12 cellular contexts compared by ENCODE assay signal in genomic region chr2:68740184-68740914, GRCh38. TPM values are rescaled to one million over a fixed set of nuclear protein-coding genes. Genes with fewer than 3 reads are reported as not detected.
DNase-seq lines count a peak whose midpoint lies in the region; ATAC-seq and TF ChIP-seq lines count a peak whose summit lies in the region.
"Had no signal": no experiment of that assay in that cellular context is flagged by ENCODE, and none has a peak within 500 bp of the region (broad histone marks: within the 10 kb centered on the region; RNA-seq: fewer than 3 reads in every experiment).

No MANE protein-coding gene starts in this region.

- ATAC-seq in naive B cell (ENCODE audit: low read depth in 2 of 2) (no peak), HG03175 (IDR thresholded peaks at IDR 0.05; ENCODE audit: unreplicated experiment) (no peak)

- no CpG with 5 or more reads among the region's 3 CpGs for WGBS in neuronal stem cell (ENCODE audit: extremely low coverage in 2 of 2, insufficient read length in 2 of 2, insufficient replicate concordance in 1 of 2), 2 donors

- H2AK5ac ChIP-seq in neuronal stem cell (ENCODE audit: low read depth, low read length) = no peak overlapping the region

- no peaks in the 10 kb centered on the region for H3K27me3 Mint-ChIP-seq in CD8-positive, alpha-beta memory T cell
- no peaks in the 10 kb centered on the region for H3K27me3 Mint-ChIP-seq in naive B cell

- H3K9me3 ChIP-seq in CD8-positive, alpha-beta memory T cell (ENCODE audit: low read length) = no peaks in the 10 kb centered on the region
- no peaks in the 10 kb centered on the region for H3K9me3 ChIP-seq in neuronal stem cell (replicated peaks in 1 of 2; ENCODE audit: control insufficient read depth in 2 of 2, insufficient read depth in 1 of 2, low read depth in 1 of 2, low read length in 2 of 2)
- no peaks in the 10 kb centered on the region for H3K9me3 ChIP-seq in SJCRH30 (replicated peaks)
- H3K9me3 ChIP-seq: uterus had no signal

- peak overlapping the region; percentile 13 for H3K27ac ChIP-seq in CD8-positive, alpha-beta memory T cell (ENCODE audit: low read depth, low read length)
- H3K27ac ChIP-seq in brain microvascular endothelial cell (no peak overlapping the region), neuronal stem cell (replicated peaks; ENCODE audit: low read length) (no peak overlapping the region), SJCRH30 (no peak overlapping the region)
- H3K27ac ChIP-seq: uterus had no signal

- no peak for DNase-seq in CD8-positive, alpha-beta memory T cell
- DNase-seq in NB4 (ENCODE audit: low read depth) = peak; percentile 52
- peak; percentile 11 for DNase-seq in brain microvascular endothelial cell
- no peak for DNase-seq in naive B cell
- DNase-seq in GF-D8 (lab: John Stamatoyannopoulos, UW) = no peak
- no peak for DNase-seq in neuronal stem cell (ENCODE audit: low spot score)
- no peak for DNase-seq in SJCRH30
- DNase-seq: activated CD8-positive, alpha-beta memory T cell treated with anti-CD3 and anti-CD28 coated beads for 24 hours; NCI-H146; occipital lobe; uterus had no signal

- no peak overlapping the region for H4K91ac ChIP-seq in neuronal stem cell (ENCODE audit: low read depth, low read length, poor library complexity)

- no peak overlapping the region for H4K8ac ChIP-seq in neuronal stem cell (ENCODE audit: low read depth, low read length)

- peak overlapping the region in 6 of 8 donors; percentile 76 to 100 (median 89) for H3K27ac Mint-ChIP-seq in CD8-positive, alpha-beta memory T cell
- H3K27ac Mint-ChIP-seq in naive B cell = peak overlapping the region in 5 of 6 donors; percentile 8 to 89 (median 77)

- no peak overlapping the region for H3K18ac ChIP-seq in neuronal stem cell (ENCODE audit: low read length)

- H3K79me1 ChIP-seq in neuronal stem cell (ENCODE audit: low read depth, low read length) = no peaks in the 10 kb centered on the region

- H3K23ac ChIP-seq in neuronal stem cell (ENCODE audit: low read depth, low read length, poor library complexity) = no peak overlapping the region

- H3K36me3 Mint-ChIP-seq in CD8-positive, alpha-beta memory T cell = peaks cover 3 to 57% (median 11%) of the 10 kb centered on the region in 3 donors
- H3K36me3 Mint-ChIP-seq in naive B cell = peaks cover 4% of the 10 kb centered on the region in 2 donors

- POLR2A ChIA-PET in CD8-positive, alpha-beta memory T cell (lab: Charles Lee) = interaction anchor here (0.7 to 2.6 kb wide), 5 partner anchors 12 to 168 kb away, joined by 3 to 14 read pairs (median 4); no protein-coding TSS in a partner anchor

- H2BK5ac ChIP-seq in neuronal stem cell (ENCODE audit: low read length) = no peak overlapping the region

- CTCF ChIA-PET in CD8-positive, alpha-beta memory T cell (lab: Charles Lee) = interaction anchor here (0.8 to 8.8 kb wide), 13 partner anchors 10 to 1553 kb away, joined by 3 to 94 read pairs (median 6); partner anchors contain the start of gene SNRPG

- no peak overlapping the region for H2BK120ac ChIP-seq in neuronal stem cell (ENCODE audit: low read depth, low read length)

- no peak overlapping the region for H3K14ac ChIP-seq in neuronal stem cell (ENCODE audit: low read length)

- H3K4ac ChIP-seq in neuronal stem cell (ENCODE audit: low read length) = no peak overlapping the region

- H3K4me3 ChIP-seq in CD8-positive, alpha-beta memory T cell (ENCODE audit: low read length) = peak overlapping the region; percentile 73
- H3K4me3 ChIP-seq in NB4 (ENCODE audit: low read depth, low read length) (no peak overlapping the region), brain microvascular endothelial cell (ENCODE audit: low read depth, low read length) (no peak overlapping the region), neuronal stem cell (ENCODE audit: low read length in 2 of 2) (no peak overlapping the region), SJCRH30 (no peak overlapping the region)
- H3K4me3 ChIP-seq: uterus had no signal

- TF ChIP-seq CTCF in NB4 (IDR thresholded peaks at IDR 0.05; ENCODE audit: low read depth, low read length) (no peak), brain microvascular endothelial cell (IDR thresholded peaks at IDR 0.05; ENCODE audit: low read depth, low read length, missing control alignments) (no peak)

- H3K4me1 ChIP-seq in CD8-positive, alpha-beta memory T cell (ENCODE audit: insufficient read depth, low read length) = peaks cover 80% of the 10 kb centered on the region
- H3K4me1 ChIP-seq in neuronal stem cell (ENCODE audit: control insufficient read depth in 2 of 2, insufficient read depth in 1 of 2, low read depth in 1 of 2, low read length in 2 of 2) (no peaks in the 10 kb centered on the region), SJCRH30 (peaks cover 23% of the 10 kb centered on the region)
- H3K4me1 ChIP-seq: uterus had no signal

- peaks cover 8% of the 10 kb centered on the region for H3K36me3 ChIP-seq in CD8-positive, alpha-beta memory T cell (ENCODE audit: insufficient read depth, low read length)
- H3K36me3 ChIP-seq in brain microvascular endothelial cell (replicated peaks) (no peaks in the 10 kb centered on the region), neuronal stem cell (replicated peaks in 1 of 2; ENCODE audit: control insufficient read depth in 2 of 2, insufficient read depth in 2 of 2, low read length in 2 of 2) (no peaks in the 10 kb centered on the region), SJCRH30 (no peaks in the 10 kb centered on the region)
- H3K36me3 ChIP-seq: uterus had no signal

- H3K9ac ChIP-seq in neuronal stem cell (ENCODE audit: low read depth, low read length, poor library complexity) = no peak overlapping the region

- no peak overlapping the region for H2BK15ac ChIP-seq in neuronal stem cell (ENCODE audit: low read length)

- no peak for TF ChIP-seq POLR2A in NB4 (IDR thresholded peaks at IDR 0.05; ENCODE audit: extremely low read depth, insufficient read length)

- peaks cover 74 to 83% (median 82%) of the 10 kb centered on the region in 3 donors for H3K4me1 Mint-ChIP-seq in CD8-positive, alpha-beta memory T cell
- H3K4me1 Mint-ChIP-seq in naive B cell = peaks cover 74 to 93% (median 78%) of the 10 kb centered on the region in 3 donors

- no peaks in the 10 kb centered on the region for H3K9me3 Mint-ChIP-seq in CD8-positive, alpha-beta memory T cell
- no peaks in the 10 kb centered on the region for H3K9me3 Mint-ChIP-seq in naive B cell

- no peak overlapping the region for H2BK12ac ChIP-seq in neuronal stem cell (ENCODE audit: low read length)

- no peak overlapping the region for H3K4me2 ChIP-seq in neuronal stem cell (ENCODE audit: insufficient read depth, low read length, poor library complexity, severe bottlenecking)

- no peak overlapping the region for H2AFZ ChIP-seq in neuronal stem cell (ENCODE audit: low read length)

- no peak overlapping the region for H3K4me3 Mint-ChIP-seq in CD8-positive, alpha-beta memory T cell
- H3K4me3 Mint-ChIP-seq in naive B cell = peak overlapping the region in 6 of 8 donors; percentile 2 to 61 (median 35)

- H3K27me3 ChIP-seq in CD8-positive, alpha-beta memory T cell (ENCODE audit: insufficient read depth, low read length, poor library complexity, severe bottlenecking) = no peaks in the 10 kb centered on the region
- H3K27me3 ChIP-seq in brain microvascular endothelial cell (replicated peaks) (no peaks in the 10 kb centered on the region), neuronal stem cell (ENCODE audit: control insufficient read depth in 3 of 3, insufficient read depth in 3 of 3, low read depth in 1 of 3, low read length in 3 of 3) (no peaks in the 10 kb centered on the region), SJCRH30 (no peaks in the 10 kb centered on the region)
- H3K27me3 ChIP-seq: uterus had no signal

- in situ Hi-C loops in brain microvascular endothelial cell (cut with HindIII; ENCODE audit: low pct_ligation_motif_present, low sequenced_read_pairs) = no loop called here

RNA-seq across cellular contexts. Expression of gene ARHGAP25, which starts 5.7 kb away (rescaled TPM):
- total RNA-seq in CD8-positive, alpha-beta memory T cell = 10 to 100 TPM; 74.7 to 75.2 TPM
- polyA plus RNA-seq in CD8-positive, alpha-beta memory T cell = 200 TPM
- 100 to 1,000 TPM in 4 of 6 donors, 10 to 100 TPM in 2; 45.1 to 164 (median 107) TPM for polyA plus RNA-seq in naive B cell (ENCODE audit: low read depth in 6 of 6)
- polyA plus RNA-seq in neuronal stem cell (2013, experiment 1 of 2) = 1.4 TPM
- polyA plus RNA-seq in neuronal stem cell (2013, experiment 2 of 2) = 1.4 TPM
- 6.3 and 6.6 TPM in 2 replicates for total RNA-seq in SJCRH30 (2014; rRNA removed; shearing (Covaris generic))

Comparison
In these comparisons a context has a peak if more than half of its experiments do, and no peak if none do; other contexts are left out.
1. DNase-seq: peak in NB4 (single experiment) and brain microvascular endothelial cell (single experiment); none in CD8-positive, alpha-beta memory T cell (0 of 5), naive B cell (single experiment), GF-D8 (single experiment), neuronal stem cell (single experiment) and SJCRH30 (0 of 2).
2. H3K4me3 Mint-ChIP-seq: peak in naive B cell (6 of 8); none in CD8-positive, alpha-beta memory T cell (0 of 7).